In the genomic region with DNA sequence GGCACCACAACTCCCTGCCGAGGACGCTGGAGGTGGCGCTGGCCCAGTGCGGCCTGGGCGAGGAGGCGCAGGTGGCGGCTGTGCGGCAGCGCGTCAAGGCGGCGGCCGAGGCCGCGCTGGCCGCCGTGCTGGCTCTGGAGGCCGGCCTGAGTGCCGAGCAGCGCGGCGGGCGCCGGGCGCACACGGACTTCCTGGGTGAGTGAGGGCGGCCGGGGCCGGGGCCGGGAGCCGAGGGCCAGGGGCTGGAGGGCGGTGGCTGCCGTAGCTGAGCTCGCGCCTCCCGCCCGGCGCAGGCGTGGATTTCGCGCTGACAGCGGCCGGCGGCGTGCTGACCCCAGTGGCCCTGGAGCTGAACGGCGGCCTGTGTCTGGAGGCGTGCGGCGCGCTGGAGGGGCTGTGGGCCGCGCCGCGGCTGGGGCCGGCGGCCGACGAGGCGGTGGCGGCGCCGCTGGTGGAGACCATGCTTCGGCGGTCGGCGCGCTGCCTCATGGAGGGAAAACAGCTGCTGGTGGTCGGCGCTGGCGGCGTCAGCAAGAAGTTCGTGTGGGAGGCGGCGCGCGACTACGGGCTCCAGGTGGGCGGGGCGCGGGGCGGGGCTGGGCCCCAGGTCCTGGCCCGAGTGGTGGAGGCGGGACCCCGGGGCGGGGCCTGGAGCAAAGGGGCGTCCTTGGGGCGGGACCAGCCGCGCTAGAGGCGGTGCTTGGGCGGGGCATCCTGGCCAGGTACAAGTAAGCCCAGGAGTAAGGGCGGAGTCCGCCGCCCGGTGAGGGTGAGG, we compare ENCODE assay signal across 8 cellular contexts. TPM values are rescaled to one million over a fixed set of nuclear protein-coding genes. Genes with fewer than 3 reads are reported as not detected.
DNase-seq lines count a peak whose midpoint lies in the region; ATAC-seq and TF ChIP-seq lines count a peak whose summit lies in the region.

No MANE protein-coding gene starts in this region.

- H3K4me1 Mint-ChIP-seq in central memory CD8-positive, alpha-beta T cell, result peaks cover 61% of the 10 kb centered on the region

- peak overlapping the region; percentile 35 for H3K4me3 ChIP-seq in kidney epithelial cell (ENCODE audit: low read depth, low read length)

- H3K36me3 ChIP-seq in kidney epithelial cell (ENCODE audit: control insufficient read depth, insufficient read depth, low read length), result no peaks in the 10 kb centered on the region

- ATAC-seq in GM19023 (IDR thresholded peaks at IDR 0.05; ENCODE audit: unreplicated experiment) (peak; percentile 83), HG03342 (IDR thresholded peaks at IDR 0.05; ENCODE audit: unreplicated experiment) (peak; percentile 83)
- peak; percentile 90 for ATAC-seq in activated CD4-positive, CD25-positive, alpha-beta regulatory T cell treated with anti-CD3 and anti-CD28 coated beads, Interleukin-2, amount 50 U/mL, for 24 hours
- ATAC-seq in central memory CD8-positive, alpha-beta T cell (replicated peaks; ENCODE audit: extremely low read depth, poor library complexity, severe bottlenecking), result peak; percentile 77

- H3K9me3 Mint-ChIP-seq in central memory CD8-positive, alpha-beta T cell, result no peaks in the 10 kb centered on the region

- peaks cover 1% of the 10 kb centered on the region for H3K36me3 Mint-ChIP-seq in central memory CD8-positive, alpha-beta T cell (ENCODE audit: insufficient read depth)

- peaks cover 4% of the 10 kb centered on the region for H3K27me3 ChIP-seq in kidney epithelial cell (ENCODE audit: control insufficient read depth, insufficient read depth, low read length)

- peak overlapping the region; percentile 86 for H3K27ac Mint-ChIP-seq in central memory CD8-positive, alpha-beta T cell (ENCODE audit: low read depth)

- no peak for TF ChIP-seq CTCF in kidney epithelial cell (IDR thresholded peaks at IDR 0.05; ENCODE audit: insufficient read depth, low read length, poor library complexity, severe bottlenecking)

- H3K27me3 Mint-ChIP-seq in central memory CD8-positive, alpha-beta T cell, result no peaks in the 10 kb centered on the region

- H3K4me3 Mint-ChIP-seq in central memory CD8-positive, alpha-beta T cell, result peak overlapping the region; percentile 80

- DNase-seq in AG08395 (ENCODE audit: low spot score) (peak; percentile 98), NCI-H446 (lab: John Stamatoyannopoulos, UW) (peak; percentile 70 to 94), kidney epithelial cell (ENCODE audit: low read depth) (no peak)
- peak; percentile 97 to 99 for DNase-seq in central memory CD8-positive, alpha-beta T cell (ENCODE audit: low spot score in 2 of 2)
- DNase-seq in stimulated activated CD4-positive, alpha-beta T cell treated with anti-CD3 and anti-CD28 coated beads, Interleukin-15, amount 100 ng/mL, for 24 hours, result peak; percentile 99

RNA-seq across cellular contexts. Expression of a gene that starts 5.4 kb away (rescaled TPM):
- 0.21 and 0.27 TPM in 2 replicates for total RNA-seq in kidney epithelial cell

RNA-seq across cellular contexts. Expression of a gene that starts 7.5 kb away (rescaled TPM):
- total RNA-seq in kidney epithelial cell, result 64.6 and 86.5 TPM in 2 replicates

RNA-seq across cellular contexts. Expression of a gene that starts 16.6 kb away (rescaled TPM):
- 2.5 and 3.0 TPM in 2 replicates for total RNA-seq in kidney epithelial cell

RNA-seq across cellular contexts. Expression of a gene that starts 16.9 kb away (rescaled TPM):
- total RNA-seq in kidney epithelial cell, result 0.84 and 1.0 TPM in 2 replicates

RNA-seq across cellular contexts. Expression of a gene that starts 19.2 kb away (rescaled TPM):
- total RNA-seq in kidney epithelial cell, result 309 and 319 TPM in 2 replicates
